ENCODE assay signal across 2 cellular contexts in genomic region chr14:50321009-50321660, GRCh38.
TF ChIP-seq lines count a peak whose summit lies in the region.

No MANE protein-coding gene starts in this region.

TF ChIP-seq in WTC11, 78 proteins besides CTCF, POLR2A, EP300 and RAD21 (continued from another document):
- TF ChIP-seq ZSCAN18 (CRISPR knock-in tag; IDR thresholded peaks at IDR 0.05) (no peak), TP53 (CRISPR knock-in tag; IDR thresholded peaks at IDR 0.05) (no peak), PREB (CRISPR knock-in tag; IDR thresholded peaks at IDR 0.05; ENCODE audit: borderline replicate concordance) (no peak), ZNF121 (CRISPR knock-in tag; IDR thresholded peaks at IDR 0.05) (no peak), NFE2L1 (CRISPR knock-in tag; IDR thresholded peaks at IDR 0.05) (no peak), CREB1 (CRISPR knock-in tag; IDR thresholded peaks at IDR 0.05) (no peak), IRF1 (CRISPR knock-in tag; IDR thresholded peaks at IDR 0.05) (no peak), ATF6 (CRISPR knock-in tag; IDR thresholded peaks at IDR 0.05) (no peak), MLX (CRISPR knock-in tag; IDR thresholded peaks at IDR 0.05) (no peak), EMX1 (CRISPR knock-in tag; IDR thresholded peaks at IDR 0.05) (no peak), ZNF232 (CRISPR knock-in tag; IDR thresholded peaks at IDR 0.05) (no peak), ZNF532 (CRISPR knock-in tag; IDR thresholded peaks at IDR 0.05; ENCODE audit: borderline replicate concordance) (no peak), NFYB (CRISPR knock-in tag; conservative IDR thresholded peaks at IDR 0.05; ENCODE audit: low read depth) (no peak)

TF ChIP-seq in HepG2, 621 proteins besides CTCF, POLR2A, EP300 and RAD21 (continued from another document):
- TF ChIP-seq ARID5B (CRISPR knock-in tag; IDR thresholded peaks at IDR 0.05), result 0 out of 2 replicates have a peak, but pooled peaks have one; percentile 19
- no peak for TF ChIP-seq PCBP1 (IDR thresholded peaks at IDR 0.05; ENCODE audit: borderline replicate concordance, low read depth, low read length)
- TF ChIP-seq ZBTB34 (CRISPR knock-in tag; IDR thresholded peaks at IDR 0.05), result no peak
- TF ChIP-seq DMAP1 (CRISPR knock-in tag; IDR thresholded peaks at IDR 0.05), result peak; percentile 38; the same call in 1 of the 2 replicates
- peak; percentile 84 for TF ChIP-seq SMC3 (IDR thresholded peaks at IDR 0.05; ENCODE audit: low read length)
- TF ChIP-seq UBTF (CRISPR knock-in tag; IDR thresholded peaks at IDR 0.05), result peak; percentile 18; the same call in 1 of the 2 replicates
- TF ChIP-seq ETV5 (CRISPR knock-in tag; IDR thresholded peaks at IDR 0.05; ENCODE audit: borderline replicate concordance), result peak; percentile 46; the same call in 1 of the 2 replicates
- peak; percentile 65 for TF ChIP-seq XRCC5 (optimal IDR thresholded peaks at IDR 0.05; ENCODE audit: low read length)
- 0 out of 2 replicates have a peak, but pooled peaks have one; percentile 8 for TF ChIP-seq FOXA3 (CRISPR knock-in tag; IDR thresholded peaks at IDR 0.05)
- no peak for TF ChIP-seq GPN1 (CRISPR knock-in tag; IDR thresholded peaks at IDR 0.05; ENCODE audit: borderline replicate concordance)
- TF ChIP-seq DNMT3B (CRISPR knock-in tag; conservative IDR thresholded peaks at IDR 0.05), result 0 out of 2 replicates have a peak, but pooled peaks have one; percentile 42
- peak; percentile 23; the same call in 1 of the 2 replicates for TF ChIP-seq FOSL2 (CRISPR knock-in tag; IDR thresholded peaks at IDR 0.05)
- 0 out of 2 replicates have a peak, but pooled peaks have one; percentile 18 for TF ChIP-seq ZNF12 (CRISPR knock-in tag; IDR thresholded peaks at IDR 0.05)
- TF ChIP-seq HMGXB4 (CRISPR knock-in tag; IDR thresholded peaks at IDR 0.05; ENCODE audit: borderline replicate concordance in 1 of 2, low read depth in 1 of 2), result peak; percentile 47 to 80; a peak in 2 of 4 replicates
- TF ChIP-seq TGIF2 (CRISPR knock-in tag; IDR thresholded peaks at IDR 0.05), result 0 out of 2 replicates have a peak, but pooled peaks have one; percentile 52
- 0 out of 2 replicates have a peak, but pooled peaks have one; percentile 20 for TF ChIP-seq TFE3 (CRISPR knock-in tag; IDR thresholded peaks at IDR 0.05)
- TF ChIP-seq KLF16 (CRISPR knock-in tag; IDR thresholded peaks at IDR 0.05), result 0 out of 4 replicates have a peak, but pooled peaks of 1 of the 2 experiments have one; percentile 41
- TF ChIP-seq ISL2 (CRISPR knock-in tag; IDR thresholded peaks at IDR 0.05), result no peak
- 0 out of 2 replicates have a peak, but pooled peaks have one; percentile 47 for TF ChIP-seq ELF3 (CRISPR knock-in tag; IDR thresholded peaks at IDR 0.05)
- peak; percentile 68 for TF ChIP-seq STAG1 (CRISPR knock-in tag; IDR thresholded peaks at IDR 0.05)
- TF ChIP-seq ZNF550 (CRISPR knock-in tag; IDR thresholded peaks at IDR 0.05; ENCODE audit: borderline replicate concordance), result no peak
- no peak for TF ChIP-seq RXRA (CRISPR knock-in tag; IDR thresholded peaks at IDR 0.05)
- 0 out of 2 replicates have a peak, but pooled peaks have one; percentile 22 for TF ChIP-seq GATAD2A (CRISPR knock-in tag; IDR thresholded peaks at IDR 0.05)
- 0 out of 2 replicates have a peak, but pooled peaks have one; percentile 50 for TF ChIP-seq ERF (CRISPR knock-in tag; IDR thresholded peaks at IDR 0.05)
- TF ChIP-seq SSRP1 (CRISPR knock-in tag; IDR thresholded peaks at IDR 0.05), result 0 out of 2 replicates have a peak, but pooled peaks have one; percentile 73
- TF ChIP-seq ZBTB26 (CRISPR knock-in tag; IDR thresholded peaks at IDR 0.05; ENCODE audit: borderline replicate concordance), result no peak
- 0 out of 2 replicates have a peak, but pooled peaks have one; percentile 34 for TF ChIP-seq KMT2B (CRISPR knock-in tag; IDR thresholded peaks at IDR 0.05)
